In genomic region chr7:152675761-152676636, GRCh38 we compare ENCODE assay signal across 8 cellular contexts. TPM values are rescaled to one million over a fixed set of nuclear protein-coding genes. Genes with fewer than 3 reads are reported as not detected.
DNase-seq lines count a peak whose midpoint lies in the region; ATAC-seq and TF ChIP-seq lines count a peak whose summit lies in the region.

TSS of gene XRCC2 (minus strand) at chr7:152676141. CDS start at chr7:152676079, 62 bp downstream.

- H3K4me1 ChIP-seq in suprapubic skin: peaks cover 14% of the 10 kb centered on the region

- no peaks in the 10 kb centered on the region for H3K27me3 Mint-ChIP-seq in activated naive CD4-positive, alpha-beta T cell treated with anti-CD3 and anti-CD28 coated beads for 36 hours (ENCODE audit: low read depth)

- peaks cover 11% of the 10 kb centered on the region for H3K4me1 Mint-ChIP-seq in activated naive CD4-positive, alpha-beta T cell treated with anti-CD3 and anti-CD28 coated beads for 36 hours (ENCODE audit: low read depth)

- no peak for TF ChIP-seq EP300 in suprapubic skin (IDR thresholded peaks at IDR 0.05)

- DNase-seq in GM06990 (ENCODE audit: extremely low read depth, insufficient read length) (peak; percentile 96), NB4 (ENCODE audit: low read depth) (peak; percentile 94), SK-N-DZ (ENCODE audit: low spot score) (peak; percentile 91), globus pallidus (ENCODE audit: low spot score) (peak; percentile 89), nucleus accumbens (lab: John Stamatoyannopoulos, UW) (peak; percentile 27 to 96 (median 88)), suprapubic skin (ENCODE audit: low spot score in 2 of 2) (peak; percentile 93)
- DNase-seq in activated naive CD4-positive, alpha-beta T cell treated with anti-CD3 and anti-CD28 coated beads for 36 hours: peak; percentile 93

- no peaks in the 10 kb centered on the region for H3K9me3 ChIP-seq in suprapubic skin

- 7% methylated on average over 23 of the region's 62 CpGs for WGBS in suprapubic skin

- ATAC-seq in HG02571 (IDR thresholded peaks at IDR 0.05; ENCODE audit: unreplicated experiment): peak; percentile 89

- H3K27me3 ChIP-seq in GM06990 (replicated peaks; ENCODE audit: control insufficient read depth, insufficient read depth, low read length) (no peaks in the 10 kb centered on the region), suprapubic skin (no peaks in the 10 kb centered on the region)

- peak within 1 kb of the TSS; percentile 63 for H3K4me3 ChIP-seq in GM06990 (replicated peaks; ENCODE audit: low read depth, low read length)
- peak within 1 kb of the TSS; percentile 86 for H3K4me3 ChIP-seq in NB4 (ENCODE audit: low read depth, low read length)
- H3K4me3 ChIP-seq in suprapubic skin: peak within 1 kb of the TSS; percentile 86

- TF ChIP-seq CTCF in GM06990 (IDR thresholded peaks at IDR 0.05; ENCODE audit: insufficient read depth, low read length, poor library complexity, severe bottlenecking) (no peak), NB4 (IDR thresholded peaks at IDR 0.05; ENCODE audit: low read depth, low read length) (no peak), suprapubic skin (IDR thresholded peaks at IDR 0.05) (no peak)

- peak within 1 kb of the TSS; percentile 70 for H3K27ac ChIP-seq in suprapubic skin

- TF ChIP-seq POLR2A in NB4 (IDR thresholded peaks at IDR 0.05; ENCODE audit: extremely low read depth, insufficient read length): peak; percentile 95
- peak; percentile 16 to 58 for TF ChIP-seq POLR2A in suprapubic skin (IDR thresholded peaks at IDR 0.05)

- H3K36me3 Mint-ChIP-seq in activated naive CD4-positive, alpha-beta T cell treated with anti-CD3 and anti-CD28 coated beads for 36 hours (ENCODE audit: low read depth): peaks cover 17% of the 10 kb centered on the region

- no peaks in the 10 kb centered on the region for H3K9me3 Mint-ChIP-seq in activated naive CD4-positive, alpha-beta T cell treated with anti-CD3 and anti-CD28 coated beads for 36 hours

- intact Hi-C loops in activated naive CD4-positive, alpha-beta T cell treated with anti-CD3 and anti-CD28 coated beads for 36 hours (cut with micrococcal nuclease): loop anchor here (1.0 to 10.0 kb wide), 8 partner anchors 83 to 801 kb away; partner anchors contain the start of genes ACTR3B, GALNT11, KMT2C and PRKAG2

- CTCF ChIA-PET in activated naive CD4-positive, alpha-beta T cell treated with anti-CD3 and anti-CD28 coated beads for 36 hours (lab: Charles Lee): no interaction called here

- H3K4me3 Mint-ChIP-seq in activated naive CD4-positive, alpha-beta T cell treated with anti-CD3 and anti-CD28 coated beads for 36 hours: peak within 1 kb of the TSS; percentile 96

- H3K36me3 ChIP-seq in GM06990 (ENCODE audit: control insufficient read depth, insufficient read depth, low read length) (no peaks in the 10 kb centered on the region), suprapubic skin (no peaks in the 10 kb centered on the region)

- peak within 1 kb of the TSS; percentile 93 for H3K27ac Mint-ChIP-seq in activated naive CD4-positive, alpha-beta T cell treated with anti-CD3 and anti-CD28 coated beads for 36 hours

RNA-seq across cellular contexts. Expression of gene XRCC2, which starts in this region (rescaled TPM):
- 22.1 and 28.9 TPM in 2 replicates for polyA plus RNA-seq in SK-N-DZ (2014; cell fraction: cytosol; rRNA removed)
- polyA plus RNA-seq in SK-N-DZ (2014; cell fraction: nucleus; rRNA removed): 64.9 and 116 TPM in 2 replicates
- 10 to 100 TPM; 10.3 to 10.8 TPM for total RNA-seq in activated naive CD4-positive, alpha-beta T cell treated with anti-CD3 and anti-CD28 coated beads for 36 hours
- total RNA-seq in suprapubic skin: 1 to 10 TPM in 2 of 4 donors, under 1 TPM in 2; 0.64 to 2.6 (median 1.1) TPM

Comparison
In these comparisons a context has a peak if more than half of its experiments do, and no peak if none do; other contexts are left out.
1. Peak in every context shown above with its lines: DNase-seq, ATAC-seq, H3K4me3 ChIP-seq and H3K27ac ChIP-seq.